8 cellular contexts compared by ENCODE assay signal in the genomic region with DNA sequence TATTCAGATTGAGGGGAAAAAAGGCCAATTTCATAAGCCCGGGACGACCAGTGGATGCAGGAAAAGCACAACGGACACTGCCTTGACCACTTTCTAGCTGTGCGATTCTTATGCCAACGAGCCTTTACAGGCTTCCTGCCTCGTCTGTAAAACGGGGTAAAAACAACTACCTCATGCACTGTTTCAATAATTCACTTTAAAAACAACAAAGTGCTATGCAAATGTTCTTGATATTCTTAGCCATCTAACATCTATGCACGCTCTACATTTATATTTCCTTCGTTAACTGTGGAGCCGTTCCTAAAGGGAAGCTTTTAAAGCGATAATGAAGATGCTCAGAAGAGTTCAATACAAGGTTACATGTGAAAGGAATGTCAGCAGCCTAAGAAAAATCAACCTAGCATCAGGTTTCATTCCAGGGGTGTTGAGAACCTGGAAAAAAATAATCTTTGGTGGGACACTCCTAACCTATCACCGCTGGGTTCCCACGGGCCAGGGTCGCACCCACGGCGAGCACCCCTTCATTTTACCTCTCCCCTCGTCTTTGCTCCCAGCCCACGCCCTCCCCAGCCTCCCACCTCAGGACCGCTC. TPM values are rescaled to one million over a fixed set of nuclear protein-coding genes. Genes with fewer than 3 reads are reported as not detected.
DNase-seq lines count a peak whose midpoint lies in the region; ATAC-seq and TF ChIP-seq lines count a peak whose summit lies in the region.

No MANE protein-coding gene starts in this region.

- DNase-seq in BJ (ENCODE audit: low read depth) (no peak), GM20000 (ENCODE audit: low spot score) (peak; percentile 24), RWPE2 (ENCODE audit: low spot score) (no peak), epithelial cell of esophagus (ENCODE audit: low read depth) (peak; percentile 15), putamen (ENCODE audit: low spot score) (no peak), HuH-7 (ENCODE audit: low spot score) (no peak)

- no peak; the same call in 1 of the 2 replicates for TF ChIP-seq CTCF in BJ (IDR thresholded peaks at IDR 0.05; ENCODE audit: insufficient read depth, low read depth, low read length)
- TF ChIP-seq CTCF in GM20000 (IDR thresholded peaks at IDR 0.05; ENCODE audit: extremely low read depth, missing control alignments): no peak
- TF ChIP-seq CTCF in RWPE2 (IDR thresholded peaks at IDR 0.05; ENCODE audit: poor library complexity, severe bottlenecking): no peak
- TF ChIP-seq CTCF in epithelial cell of esophagus (IDR thresholded peaks at IDR 0.05; ENCODE audit: insufficient read depth, low read depth, low read length, missing control alignments): no peak

- no peaks in the 10 kb centered on the region for H3K27me3 ChIP-seq in BJ (ENCODE audit: control insufficient read depth, insufficient read depth, low read length)
- H3K27me3 ChIP-seq in RWPE2 (ENCODE audit: insufficient read depth, poor library complexity, severe bottlenecking): no peaks in the 10 kb centered on the region
- no peaks in the 10 kb centered on the region for H3K27me3 ChIP-seq in neuron (ENCODE audit: insufficient read depth, low read length)

- H3K27ac ChIP-seq in RWPE2 (ENCODE audit: poor library complexity, severe bottlenecking): peak overlapping the region; percentile 85

- H3K4me1 ChIP-seq in RWPE2 (ENCODE audit: insufficient read depth, poor library complexity, severe bottlenecking) (peaks cover 13% of the 10 kb centered on the region), neuron (ENCODE audit: insufficient read depth, low read length) (peaks cover 20% of the 10 kb centered on the region)

- H3K36me3 ChIP-seq in BJ (ENCODE audit: control insufficient read depth, insufficient read depth, low read length): no peaks in the 10 kb centered on the region
- no peaks in the 10 kb centered on the region for H3K36me3 ChIP-seq in RWPE2 (ENCODE audit: low read depth)
- H3K36me3 ChIP-seq in neuron (ENCODE audit: insufficient read depth, low read length): no peaks in the 10 kb centered on the region

- peak overlapping the region; percentile 91 for H2AFZ ChIP-seq in neuron (ENCODE audit: low read depth, low read length)

- peak; percentile 16 for ATAC-seq in RWPE2 (ENCODE audit: low read depth)
- ATAC-seq in GM21619 (IDR thresholded peaks at IDR 0.05; ENCODE audit: unreplicated experiment): no peak

- H3K4me3 ChIP-seq in BJ (ENCODE audit: low read depth, low read length) (peak overlapping the region; percentile 72), RWPE2 (ENCODE audit: severe bottlenecking) (peak overlapping the region; percentile 80), epithelial cell of esophagus (ENCODE audit: low read length) (peak overlapping the region; percentile 53), neuron (ENCODE audit: low read length) (peak overlapping the region; percentile 95)

- POLR2A ChIA-PET in BJ (lab: Charles Lee): no interaction called here

- CTCF ChIA-PET in BJ (lab: Yijun Ruan, JAX): interaction anchor here (1.0 to 7.7 kb wide), 6 partner anchors 10 to 149 kb away, joined by 3 to 65 read pairs (median 8); no protein-coding TSS in a partner anchor

- no peaks in the 10 kb centered on the region for H3K9me3 ChIP-seq in RWPE2 (ENCODE audit: severe bottlenecking)
- H3K9me3 ChIP-seq in neuron (ENCODE audit: low read length): no peaks in the 10 kb centered on the region

RNA-seq across cellular contexts. Expression of gene ARSB, which starts 1.0 kb away (rescaled TPM):
- 26.7 and 27.7 TPM in 2 replicates for polyA plus RNA-seq in BJ (2011; rRNA removed)
- 12.1 and 14.4 TPM in 2 replicates for polyA minus RNA-seq in BJ (2011; rRNA and poly(A)+ RNA removed)

Comparison
In these comparisons a context has a peak if more than half of its experiments do, and no peak if none do; other contexts are left out.
1. DNase-seq: peak in GM20000 (single experiment) and epithelial cell of esophagus (single experiment); none in BJ (single experiment), RWPE2 (single experiment), putamen (single experiment) and HuH-7 (single experiment).
2. Peak in every context shown above with its lines, with median percentiles within 50 percentile points of each other: H3K4me3 ChIP-seq.